Comparison of ENCODE assay signal across 1 cellular context in genomic region chr11:75782540-75783263, GRCh38.
TF ChIP-seq lines count a peak whose summit lies in the region.

No MANE protein-coding gene starts in this region.

TF ChIP-seq in HepG2, 621 proteins besides CTCF, POLR2A, EP300 and RAD21 (continued from another document and continues in another):
- TF ChIP-seq ZNF280B (CRISPR knock-in tag; IDR thresholded peaks at IDR 0.05; ENCODE audit: borderline replicate concordance) (no peak), ZNF749 (CRISPR knock-in tag; IDR thresholded peaks at IDR 0.05; ENCODE audit: borderline replicate concordance) (no peak), SMC3 (IDR thresholded peaks at IDR 0.05; ENCODE audit: low read length) (peak; percentile 6; the same call in 1 of the 2 replicates), TBX2 (CRISPR knock-in tag; IDR thresholded peaks at IDR 0.05; ENCODE audit: borderline replicate concordance) (peak; percentile 78), RERE (CRISPR knock-in tag; IDR thresholded peaks at IDR 0.05; ENCODE audit: low read depth) (0 out of 2 replicates have a peak, but pooled peaks have one; percentile 12), ZNF546 (CRISPR knock-in tag; conservative IDR thresholded peaks at IDR 0.05) (0 out of 2 replicates have a peak, but pooled peaks have one; percentile 37), REPIN1 (CRISPR knock-in tag; IDR thresholded peaks at IDR 0.05; ENCODE audit: borderline replicate concordance, low read depth) (peak; percentile 43), ZNF205 (CRISPR knock-in tag; IDR thresholded peaks at IDR 0.05) (peak; percentile 65; the same call in 1 of the 2 replicates), ZSCAN21 (CRISPR knock-in tag; IDR thresholded peaks at IDR 0.05; ENCODE audit: borderline replicate concordance) (no peak), TFDP1 (CRISPR knock-in tag; IDR thresholded peaks at IDR 0.05; ENCODE audit: borderline replicate concordance) (no peak), STAG1 (CRISPR knock-in tag; IDR thresholded peaks at IDR 0.05) (peak; percentile 19; the same call in 1 of the 2 replicates), USF2 (IDR thresholded peaks at IDR 0.05; ENCODE audit: low read depth, low read length) (no peak), USF2 (CRISPR knock-in tag; IDR thresholded peaks at IDR 0.05; ENCODE audit: borderline replicate concordance) (no peak), FOXJ3 (CRISPR knock-in tag; IDR thresholded peaks at IDR 0.05; ENCODE audit: borderline replicate concordance) (0 out of 2 replicates have a peak, but pooled peaks have one; percentile 10), PATZ1 (CRISPR knock-in tag; IDR thresholded peaks at IDR 0.05) (peak; percentile 56), RARA (CRISPR knock-in tag; IDR thresholded peaks at IDR 0.05) (peak; percentile 71), MXD4 (CRISPR knock-in tag; IDR thresholded peaks at IDR 0.05) (0 out of 2 replicates have a peak, but pooled peaks have one; percentile 19), SIX4 (CRISPR knock-in tag; IDR thresholded peaks at IDR 0.05) (0 out of 2 replicates have a peak, but pooled peaks have one; percentile 8), ZMYM4 (CRISPR knock-in tag; IDR thresholded peaks at IDR 0.05) (peak; percentile 44), GATA4 (IDR thresholded peaks at IDR 0.05; ENCODE audit: borderline replicate concordance, low read depth) (peak; percentile 42; the same call in 1 of the 2 replicates), ZNF580 (CRISPR knock-in tag; IDR thresholded peaks at IDR 0.05; ENCODE audit: borderline replicate concordance, low read depth) (peak; percentile 44; the same call in 1 of the 2 replicates), TMF1 (CRISPR knock-in tag; IDR thresholded peaks at IDR 0.05; ENCODE audit: low read depth) (no peak; the same call in 1 of the 2 replicates), ZNF136 (CRISPR knock-in tag; IDR thresholded peaks at IDR 0.05; ENCODE audit: low read depth) (0 out of 2 replicates have a peak, but pooled peaks have one; percentile 6), ZNF562 (CRISPR knock-in tag; IDR thresholded peaks at IDR 0.05; ENCODE audit: borderline replicate concordance) (no peak), ZNF609 (CRISPR knock-in tag; IDR thresholded peaks at IDR 0.05; ENCODE audit: borderline replicate concordance) (peak; percentile 84), ZFP41 (CRISPR knock-in tag; IDR thresholded peaks at IDR 0.05; ENCODE audit: borderline replicate concordance) (no peak), PRMT3 (CRISPR knock-in tag; IDR thresholded peaks at IDR 0.05; ENCODE audit: borderline replicate concordance, low read depth) (no peak), FOXA1 (IDR thresholded peaks at IDR 0.05) (no peak), FOXA1 (CRISPR knock-in tag; IDR thresholded peaks at IDR 0.05) (peak; percentile 87), MXI1 (IDR thresholded peaks at IDR 0.05; ENCODE audit: borderline replicate concordance, low read depth, low read length) (peak; percentile 14; the same call in 1 of the 3 replicates), RFXANK (CRISPR knock-in tag; IDR thresholded peaks at IDR 0.05) (no peak), ZNF274 (CRISPR knock-in tag; IDR thresholded peaks at IDR 0.05) (no peak), MAZ (IDR thresholded peaks at IDR 0.05; ENCODE audit: borderline replicate concordance, low read depth, low read length) (no peak), MAZ (CRISPR knock-in tag; IDR thresholded peaks at IDR 0.05; ENCODE audit: low read depth) (peak; percentile 70), HIVEP1 (CRISPR knock-in tag; IDR thresholded peaks at IDR 0.05) (no peak), LCORL (IDR thresholded peaks at IDR 0.05) (no peak), LCORL (CRISPR knock-in tag; IDR thresholded peaks at IDR 0.05) (peak; percentile 80), ZNF672 (CRISPR knock-in tag; IDR thresholded peaks at IDR 0.05) (no peak), GABPB1 (CRISPR knock-in tag; IDR thresholded peaks at IDR 0.05) (no peak; the same call in 1 of the 2 replicates), THRA (CRISPR knock-in tag; IDR thresholded peaks at IDR 0.05; ENCODE audit: borderline replicate concordance) (peak; percentile 33; the same call in 1 of the 2 replicates), ZSCAN5A (CRISPR knock-in tag; IDR thresholded peaks at IDR 0.05; ENCODE audit: borderline replicate concordance) (peak; percentile 74; the same call in 1 of the 2 replicates)
